Comparison of ENCODE assay signal across 1 cellular context in the genomic region with DNA sequence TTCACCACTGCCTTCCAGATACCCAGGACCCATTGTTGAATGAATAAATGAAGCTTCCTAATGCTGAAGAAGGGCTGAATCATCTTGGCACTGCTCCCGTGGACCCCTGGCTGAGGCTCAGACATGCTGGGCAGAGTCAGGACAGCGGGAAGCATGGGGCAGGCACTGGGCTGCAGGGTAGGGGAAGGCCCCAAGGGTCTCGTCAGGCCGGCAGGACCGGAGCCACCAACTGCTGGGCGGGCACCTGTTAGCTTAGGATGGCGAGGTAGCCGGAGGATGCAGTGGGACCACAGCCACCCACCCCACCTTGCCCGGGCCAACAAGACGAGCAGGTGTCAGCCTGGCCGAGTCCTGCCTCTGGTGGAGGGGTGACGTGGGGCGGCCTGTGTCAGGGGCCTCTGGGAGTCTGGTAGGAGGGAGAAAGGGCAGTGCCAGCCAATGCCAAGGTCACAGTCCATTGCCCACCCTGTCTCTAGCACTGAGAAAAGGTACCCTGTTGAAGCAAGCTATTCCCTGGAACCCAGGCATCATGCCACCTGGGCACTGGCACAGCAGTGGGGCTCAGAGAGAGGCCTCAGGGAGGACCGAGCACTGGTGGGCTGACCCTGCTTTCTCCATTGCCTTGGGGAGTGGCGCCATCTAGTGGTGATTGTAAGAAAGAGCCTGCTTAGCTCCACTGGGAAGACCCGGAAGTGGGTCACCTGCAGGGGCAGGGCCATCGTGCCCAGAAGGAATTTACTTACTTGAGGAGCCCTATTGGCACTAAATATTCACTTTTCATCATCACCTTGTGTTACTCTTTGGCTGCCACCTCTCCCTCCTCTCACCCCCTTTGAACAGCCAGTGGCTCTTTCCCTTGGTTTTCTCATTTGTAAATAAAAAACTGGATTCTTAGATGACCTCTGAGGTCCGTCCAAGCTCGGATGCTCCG.
TF ChIP-seq lines count a peak whose summit lies in the region.

No MANE protein-coding gene starts in this region.

TF ChIP-seq in H1, 55 proteins besides CTCF, POLR2A, EP300 and RAD21:
- 0 out of 2 replicates have a peak, but pooled peaks have one; percentile 18 for TF ChIP-seq KDM5A (IDR thresholded peaks at IDR 0.05; ENCODE audit: low read length)
- TF ChIP-seq JUND (IDR thresholded peaks at IDR 0.05; ENCODE audit: low read length): 0 out of 2 replicates have a peak, but pooled peaks have one; percentile 13
- TF ChIP-seq TEAD4 (IDR thresholded peaks at IDR 0.05; ENCODE audit: low read depth, low read length): no peak
- TF ChIP-seq TCF12 (IDR thresholded peaks at IDR 0.05; ENCODE audit: low read depth, low read length): no peak
- TF ChIP-seq SP4 (IDR thresholded peaks at IDR 0.05; ENCODE audit: low read length): no peak
- TF ChIP-seq HDAC2 (IDR thresholded peaks at IDR 0.05; ENCODE audit: borderline replicate concordance in 1 of 2, low read depth in 2 of 2, low read length in 2 of 2): no peak
- peak in 1 of 2 experiments; percentile 67; a peak in 1 of 4 replicates for TF ChIP-seq SIN3A (conservative IDR thresholded peaks at IDR 0.05 in 1 of 2, IDR thresholded peaks at IDR 0.05 in 1 of 2; ENCODE audit: low read depth in 1 of 2, low read length in 2 of 2)
- no peak for TF ChIP-seq SP2 (IDR thresholded peaks at IDR 0.05; ENCODE audit: low read length)
- TF ChIP-seq EGR1 (IDR thresholded peaks at IDR 0.05; ENCODE audit: borderline replicate concordance, low read depth, low read length): no peak
- TF ChIP-seq RNF2 (IDR thresholded peaks at IDR 0.05; ENCODE audit: borderline replicate concordance, low read depth, low read length, missing control alignments, poor library complexity, severe bottlenecking): no peak
- no peak for TF ChIP-seq GTF2F1 (IDR thresholded peaks at IDR 0.05; ENCODE audit: borderline replicate concordance, low read depth, low read length)
- no peak for TF ChIP-seq CEBPB (IDR thresholded peaks at IDR 0.05; ENCODE audit: low read depth, low read length)
- TF ChIP-seq KDM4A (IDR thresholded peaks at IDR 0.05; ENCODE audit: low read depth, low read length, severe bottlenecking): no peak
- TF ChIP-seq, protein P1, sequence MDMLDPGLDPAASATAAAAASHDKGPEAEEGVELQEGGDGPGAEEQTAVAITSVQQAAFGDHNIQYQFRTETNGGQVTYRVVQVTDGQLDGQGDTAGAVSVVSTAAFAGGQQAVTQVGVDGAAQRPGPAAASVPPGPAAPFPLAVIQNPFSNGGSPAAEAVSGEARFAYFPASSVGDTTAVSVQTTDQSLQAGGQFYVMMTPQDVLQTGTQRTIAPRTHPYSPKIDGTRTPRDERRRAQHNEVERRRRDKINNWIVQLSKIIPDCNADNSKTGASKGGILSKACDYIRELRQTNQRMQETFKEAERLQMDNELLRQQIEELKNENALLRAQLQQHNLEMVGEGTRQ (IDR thresholded peaks at IDR 0.05; ENCODE audit: low read length): no peak
- no peak for TF ChIP-seq FOSL1 (IDR thresholded peaks at IDR 0.05; ENCODE audit: insufficient read depth, low read depth, low read length)
- TF ChIP-seq, protein P2, sequence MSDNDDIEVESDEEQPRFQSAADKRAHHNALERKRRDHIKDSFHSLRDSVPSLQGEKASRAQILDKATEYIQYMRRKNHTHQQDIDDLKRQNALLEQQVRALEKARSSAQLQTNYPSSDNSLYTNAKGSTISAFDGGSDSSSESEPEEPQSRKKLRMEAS (IDR thresholded peaks at IDR 0.05): 0 out of 2 replicates have a peak, but pooled peaks have one; percentile 11
- no peak for TF ChIP-seq BCL11A (IDR thresholded peaks at IDR 0.05; ENCODE audit: low read depth in 2 of 2, low read length in 2 of 2)
- no peak for TF ChIP-seq EZH2 (IDR thresholded peaks at IDR 0.05; ENCODE audit: low read depth, low read length, severe bottlenecking)
- TF ChIP-seq TAF7 (optimal IDR thresholded peaks at IDR 0.05; ENCODE audit: borderline replicate concordance, low read depth, low read length): no peak
- no peak for TF ChIP-seq CTBP2 (IDR thresholded peaks at IDR 0.05; ENCODE audit: borderline replicate concordance, insufficient read depth, insufficient read length, low read length)
- 0 out of 2 replicates have a peak, but pooled peaks have one; percentile 12 for TF ChIP-seq CHD2 (IDR thresholded peaks at IDR 0.05; ENCODE audit: low read length)
- TF ChIP-seq, protein P3, sequence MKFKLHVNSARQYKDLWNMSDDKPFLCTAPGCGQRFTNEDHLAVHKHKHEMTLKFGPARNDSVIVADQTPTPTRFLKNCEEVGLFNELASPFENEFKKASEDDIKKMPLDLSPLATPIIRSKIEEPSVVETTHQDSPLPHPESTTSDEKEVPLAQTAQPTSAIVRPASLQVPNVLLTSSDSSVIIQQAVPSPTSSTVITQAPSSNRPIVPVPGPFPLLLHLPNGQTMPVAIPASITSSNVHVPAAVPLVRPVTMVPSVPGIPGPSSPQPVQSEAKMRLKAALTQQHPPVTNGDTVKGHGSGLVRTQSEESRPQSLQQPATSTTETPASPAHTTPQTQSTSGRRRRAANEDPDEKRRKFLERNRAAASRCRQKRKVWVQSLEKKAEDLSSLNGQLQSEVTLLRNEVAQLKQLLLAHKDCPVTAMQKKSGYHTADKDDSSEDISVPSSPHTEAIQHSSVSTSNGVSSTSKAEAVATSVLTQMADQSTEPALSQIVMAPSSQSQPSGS (IDR thresholded peaks at IDR 0.05; ENCODE audit: low read length): no peak
- no peak for TF ChIP-seq CHD1 (IDR thresholded peaks at IDR 0.05; ENCODE audit: low read depth, low read length)
TF ChIP-seq in H1: peak in this region for 5.
